In the genomic region with DNA sequence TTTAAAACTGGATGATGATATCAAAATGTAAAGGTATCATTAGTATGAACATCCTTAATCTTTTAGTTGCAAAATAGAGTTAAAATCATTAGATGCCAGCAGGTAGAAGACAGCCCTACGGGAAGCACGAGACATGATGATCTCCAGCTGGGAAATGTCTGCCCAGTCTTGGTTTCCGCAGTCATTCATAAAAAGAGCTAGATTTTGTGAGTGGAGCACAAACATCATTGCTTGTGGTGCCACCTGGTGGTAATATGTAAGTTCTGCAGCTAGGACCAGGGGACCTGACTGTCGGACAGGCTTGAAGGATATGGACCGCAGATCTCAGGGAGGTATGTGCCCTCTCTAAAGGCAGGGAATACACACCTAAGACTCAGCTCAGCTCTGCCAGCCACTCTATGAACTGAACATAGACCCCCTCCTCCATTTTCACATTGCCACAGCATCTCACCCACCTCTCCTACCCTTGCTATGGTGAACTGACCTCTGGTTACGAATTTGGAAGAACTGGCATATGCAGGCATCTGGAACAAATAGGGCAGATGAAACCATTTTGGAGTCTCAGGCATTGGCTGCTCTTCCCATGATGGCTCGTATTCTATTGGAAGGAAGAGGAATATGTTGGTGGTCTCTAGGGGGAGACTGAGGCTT, we compare ENCODE assay signal across 2 cellular contexts.
TF ChIP-seq lines count a peak whose summit lies in the region.

No MANE protein-coding gene starts in this region.

TF ChIP-seq in IMR-90, 13 proteins besides CTCF, POLR2A, EP300 and RAD21:
- no peak for TF ChIP-seq MAZ (IDR thresholded peaks at IDR 0.05; ENCODE audit: borderline replicate concordance, low read depth, low read length)
- peak; percentile 42; the same call in 1 of the 2 replicates for TF ChIP-seq BHLHE40 (IDR thresholded peaks at IDR 0.05; ENCODE audit: low read depth, low read length)
- TF ChIP-seq SMC3 (IDR thresholded peaks at IDR 0.05; ENCODE audit: low read depth, low read length): peak; percentile 93

TF ChIP-seq in endothelial cell of umbilical vein, 7 proteins besides CTCF, POLR2A, EP300 and RAD21:
- TF ChIP-seq FOS (IDR thresholded peaks at IDR 0.05; ENCODE audit: borderline replicate concordance, insufficient read depth, low read length): no peak
- no peak for TF ChIP-seq EZH2 (IDR thresholded peaks at IDR 0.05; ENCODE audit: borderline replicate concordance, low read depth, low read length, severe bottlenecking)
- TF ChIP-seq JUN (IDR thresholded peaks at IDR 0.05; ENCODE audit: borderline replicate concordance, insufficient read depth, insufficient read length, low read depth): no peak
- TF ChIP-seq GATA2 (IDR thresholded peaks at IDR 0.05; ENCODE audit: insufficient read depth, insufficient read length, low read depth, low read length): no peak
- no peak for TF ChIP-seq MYC (IDR thresholded peaks at IDR 0.05; ENCODE audit: low read depth, low read length)
- TF ChIP-seq, protein P1, sequence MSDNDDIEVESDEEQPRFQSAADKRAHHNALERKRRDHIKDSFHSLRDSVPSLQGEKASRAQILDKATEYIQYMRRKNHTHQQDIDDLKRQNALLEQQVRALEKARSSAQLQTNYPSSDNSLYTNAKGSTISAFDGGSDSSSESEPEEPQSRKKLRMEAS (IDR thresholded peaks at IDR 0.05; ENCODE audit: insufficient read depth, insufficient read length): no peak
- no peak for TF ChIP-seq POLR2AphosphoS5 (IDR thresholded peaks at IDR 0.05; ENCODE audit: insufficient read depth, low read depth, low read length)
